16 cellular contexts compared by ENCODE assay signal in genomic region chr14:98714604-98715003, GRCh38.
DNase-seq lines count a peak whose midpoint lies in the region; TF ChIP-seq lines count a peak whose summit lies in the region.
"Had no signal": no experiment of that assay in that cellular context is flagged by ENCODE, and none has a peak within 500 bp of the region (broad histone marks: within the 10 kb centered on the region; RNA-seq: fewer than 3 reads in every experiment).

No MANE protein-coding gene starts in this region.

- TF ChIP-seq CTCF in OCI-LY3 (IDR thresholded peaks at IDR 0.05; ENCODE audit: low read depth, low read length) (no peak), nephron progenitor cell (IDR thresholded peaks at IDR 0.05) (no peak), suprapubic skin (IDR thresholded peaks at IDR 0.05) (no peak)

- H3K9me3 ChIP-seq in OCI-LY3 (ENCODE audit: insufficient read depth, low read length), result no peaks in the 10 kb centered on the region
- H3K9me3 ChIP-seq in suprapubic skin, result no peaks in the 10 kb centered on the region
- H3K9me3 ChIP-seq: Caco-2, HAP-1 had no signal

- H3K27me3 Mint-ChIP-seq in nephron progenitor cell (ENCODE audit: low read depth, poor library complexity), result peaks cover 22% of the 10 kb centered on the region

- H3K27ac ChIP-seq in OCI-LY3 (ENCODE audit: low read length) (peak overlapping the region; percentile 58; the same call in 1 of the 2 replicates), suprapubic skin (peak overlapping the region; percentile 39)

- no peak for DNase-seq in nephron progenitor cell
- no peak for DNase-seq in suprapubic skin (ENCODE audit: low spot score in 2 of 2)
- no peak for DNase-seq in head of caudate nucleus
- no peak for DNase-seq in HUDEP-2 (lab: John Stamatoyannopoulos, UW; ENCODE audit: unreplicated experiment in 76 of 76)
- no peak for DNase-seq in NCI-H146 (lab: John Stamatoyannopoulos, UW)
- DNase-seq: C1 segment of cervical spinal cord; Caco-2; CD8-positive, alpha-beta T cell; DMS153; DND-41; GDM1; GOT3; HFFc6 had no signal

- peak overlapping the region; percentile 51 for H3K4me2 ChIP-seq in OCI-LY3 (ENCODE audit: low read length)

- H3K9ac ChIP-seq in OCI-LY3 (ENCODE audit: low read length), result no peak overlapping the region; the same call in 1 of the 2 replicates

- no peak overlapping the region for H3K4me3 Mint-ChIP-seq in nephron progenitor cell
- H3K4me3 Mint-ChIP-seq: CD8-positive, alpha-beta T cell; HFFc6 had no signal

- H2AFZ ChIP-seq in OCI-LY3 (ENCODE audit: low read depth, low read length), result peak overlapping the region; percentile 3; the same call in 1 of the 2 replicates

- H3K4me3 ChIP-seq in OCI-LY3 (ENCODE audit: low read length), result no peak overlapping the region
- H3K4me3 ChIP-seq in suprapubic skin, result no peak overlapping the region
- H3K4me3 ChIP-seq: GM12878, HAP-1 had no signal

- H3K27me3 ChIP-seq in OCI-LY3 (ENCODE audit: low read depth, low read length) (no peaks in the 10 kb centered on the region), suprapubic skin (no peaks in the 10 kb centered on the region)

- 17% methylated on average over 4 of the region's 4 CpGs for whole genome bisulfite sequencing in suprapubic skin

- no peaks in the 10 kb centered on the region for H3K79me2 ChIP-seq in OCI-LY3 (ENCODE audit: low read length)

- H3K4me1 ChIP-seq in OCI-LY3 (ENCODE audit: low read length) (peaks cover 54% of the 10 kb centered on the region), suprapubic skin (peaks cover 7% of the 10 kb centered on the region)
- H3K4me1 ChIP-seq: Caco-2, HAP-1 had no signal

- H3K36me3 ChIP-seq in OCI-LY3 (replicated peaks; ENCODE audit: low read depth, low read length), result no peaks in the 10 kb centered on the region
- H3K36me3 ChIP-seq in suprapubic skin, result no peaks in the 10 kb centered on the region
- H3K36me3 ChIP-seq: HAP-1 had no signal

- no peaks in the 10 kb centered on the region for H4K20me1 ChIP-seq in OCI-LY3 (ENCODE audit: insufficient read depth, low read length)

- H3K9me3 Mint-ChIP-seq in nephron progenitor cell, result no peaks in the 10 kb centered on the region
- H3K9me3 Mint-ChIP-seq: CD8-positive, alpha-beta T cell had no signal

- H3K4me1 Mint-ChIP-seq in nephron progenitor cell, result peaks cover 25% of the 10 kb centered on the region

- no peaks in the 10 kb centered on the region for H3K36me3 Mint-ChIP-seq in nephron progenitor cell (ENCODE audit: low read depth)
- H3K36me3 Mint-ChIP-seq: CD8-positive, alpha-beta T cell had no signal

- TF ChIP-seq POLR2A in suprapubic skin (IDR thresholded peaks at IDR 0.05), result no peak

- TF ChIP-seq EP300 in suprapubic skin (IDR thresholded peaks at IDR 0.05), result no peak

- intact Hi-C loops in head of caudate nucleus (cut with DNase I), result no loop called here

- H3K27ac Mint-ChIP-seq in nephron progenitor cell, result peak overlapping the region; percentile 68
- H3K27ac Mint-ChIP-seq: CD8-positive, alpha-beta T cell; HFFc6 had no signal
